12 cellular contexts compared by ENCODE assay signal in genomic region chr20:34938466-34939163, GRCh38. TPM values are rescaled to one million over a fixed set of nuclear protein-coding genes. Genes with fewer than 3 reads are reported as not detected.
DNase-seq lines count a peak whose midpoint lies in the region; ATAC-seq and TF ChIP-seq lines count a peak whose summit lies in the region.
"Had no signal": no experiment of that assay in that cellular context is flagged by ENCODE, and none has a peak within 500 bp of the region (broad histone marks: within the 10 kb centered on the region; RNA-seq: fewer than 3 reads in every experiment).

No MANE protein-coding gene starts in this region.

- in situ Hi-C loops in KBM-7 (cut with MboI; ENCODE audit: low pct_unique_long_range_greater_than_20kb, low sequenced_read_pairs) = no loop called here

- H3K4me3 ChIP-seq in right cardiac atrium (ENCODE audit: low read length) (no peak overlapping the region), spleen (no peak overlapping the region)

- no peak overlapping the region for H2BK12ac ChIP-seq in H9 (ENCODE audit: insufficient read length, low read depth, low read length)

- peaks cover 0 to 92% (median 32%) of the 10 kb centered on the region in 6 donors for H3K36me3 ChIP-seq in spleen

- H3K14ac ChIP-seq in H9 (ENCODE audit: insufficient read depth, low read length) = no peak overlapping the region

- no peaks in the 10 kb centered on the region for H3K79me2 ChIP-seq in H9 (ENCODE audit: insufficient read depth, low read length)

- no peaks in the 10 kb centered on the region for H3K23me2 ChIP-seq in H9 (ENCODE audit: insufficient read length, low read depth, low read length, poor library complexity, severe bottlenecking)

- H2BK5ac ChIP-seq in H9 (ENCODE audit: insufficient read length, low read length) = no peak overlapping the region

- no peak overlapping the region for H2BK120ac ChIP-seq in H9 (ENCODE audit: low read depth, low read length, poor library complexity, severe bottlenecking)

- H3K4me2 ChIP-seq in H9 (ENCODE audit: insufficient read depth, insufficient read length, low read length) = no peak overlapping the region

- H3K9me3 Mint-ChIP-seq in H9 (no peaks in the 10 kb centered on the region), mesothelial cell of epicardium (no peaks in the 10 kb centered on the region)

- no peak overlapping the region for H2BK15ac ChIP-seq in H9 (ENCODE audit: low read depth, low read length)

- H3K27ac Mint-ChIP-seq in H9 (peak overlapping the region in 1 of 3 experiments; percentile 53; a peak in 3 of 7 replicates), mesothelial cell of epicardium (no peak overlapping the region)

- H4K91ac ChIP-seq in H9 (ENCODE audit: insufficient read length, low read depth, low read length) = no peak overlapping the region

- no peak overlapping the region for H3K4me3 Mint-ChIP-seq in H9
- H3K4me3 Mint-ChIP-seq in mesothelial cell of epicardium = no peak overlapping the region

- H2BK20ac ChIP-seq in H9 (ENCODE audit: low read depth, low read length, poor library complexity, severe bottlenecking) = no peak overlapping the region

- 69% methylated on average over 14 of the region's 14 CpGs for WGBS in right cardiac atrium
- WGBS in spleen, 5 donors = 59 to 71% (median 62%) methylated on average over 14 of the region's 14 CpGs
- WGBS in H9 (ENCODE audit: extremely low coverage, insufficient read length, low lambda C conversion rate) = no CpG with 5 or more reads among the region's 14 CpGs

- no peaks in the 10 kb centered on the region for H3K27me3 Mint-ChIP-seq in H9 (ENCODE audit: low read depth)
- H3K27me3 Mint-ChIP-seq in mesothelial cell of epicardium (ENCODE audit: low read depth) = no peaks in the 10 kb centered on the region

- peak; percentile 76 to 85 for ATAC-seq in right cardiac atrium
- ATAC-seq: activated CD4-positive, CD25-positive, alpha-beta regulatory T cell treated with anti-CD3 and anti-CD28 coated beads, Interleukin-2, amount 50 U/mL, for 24 hours had no signal

- no peak for TF ChIP-seq POLR2A in spleen (IDR thresholded peaks at IDR 0.05)

- no peak overlapping the region for H2AFZ ChIP-seq in H9 (ENCODE audit: low read length)

- no peak overlapping the region for H3K18ac ChIP-seq in H9 (ENCODE audit: insufficient read length, low read depth, low read length)

- H3K56ac ChIP-seq in H9 (ENCODE audit: insufficient read length, low read depth, low read length) = no peak overlapping the region

- H3K36me3 Mint-ChIP-seq in H9 (ENCODE audit: insufficient read depth in 1 of 3, low read depth in 3 of 3) (peaks cover 2 to 59% (median 24%) of the 10 kb centered on the region in 3 experiments; a peak in 6 of 7 replicates), mesothelial cell of epicardium (peaks cover 46% of the 10 kb centered on the region)

- H3K27ac ChIP-seq in right cardiac atrium (ENCODE audit: low read length) (peak overlapping the region; percentile 16), spleen (peak overlapping the region in 6 of 8 donors; percentile 26 to 65 (median 59)), H9 (ENCODE audit: insufficient read length, low read depth, low read length) (no peak overlapping the region)

- TF ChIP-seq CTCF in spleen (IDR thresholded peaks at IDR 0.05 in 8 of 11, conservative IDR thresholded peaks at IDR 0.05 in 3 of 11) (no peak), H9 (conservative IDR thresholded peaks at IDR 0.05) (no peak), mesothelial cell of epicardium (IDR thresholded peaks at IDR 0.05; ENCODE audit: unreplicated experiment) (no peak)

- H3K9ac ChIP-seq in H9 (ENCODE audit: extremely low read depth, insufficient read length, low read length) = no peak overlapping the region

- H4K8ac ChIP-seq in H9 (replicated peaks; ENCODE audit: insufficient read length, low read depth, low read length) = no peak overlapping the region

- DNase-seq in KBM-7 (peak; percentile 96), SKM-1 (lab: John Stamatoyannopoulos, UW; ENCODE audit: unreplicated experiment) (peak; percentile 43), right cardiac atrium (peak; percentile 64 to 89 (median 84)), spleen (no peak), H9 (no peak), NCI-H146 treated with DMSO at 0.1 percent for 48 hours (lab: John Stamatoyannopoulos, UW; ENCODE audit: unreplicated experiment) (no peak), mesothelial cell of epicardium (ENCODE audit: low spot score in 2 of 2, unreplicated experiment in 2 of 2) (no peak)
- DNase-seq in stimulated activated CD4-positive, alpha-beta T cell treated with anti-CD3 and anti-CD28 coated beads, Interleukin-15, amount 100 ng/mL, for 24 hours = no peak
- DNase-seq: glutamatergic neuron; NCI-H226; stimulated activated naive CD4-positive, alpha-beta T cell treated with Interleukin-2 at 50 U/mL for 16 hours had no signal

- no peaks in the 10 kb centered on the region for H3K27me3 ChIP-seq in right cardiac atrium (ENCODE audit: control insufficient read depth, insufficient read depth)
- H3K27me3 ChIP-seq in spleen (replicated peaks in 1 of 7) = no peaks in the 10 kb centered on the region
- H3K27me3 ChIP-seq in H9 (ENCODE audit: insufficient read depth, low read length) = no peaks in the 10 kb centered on the region

- no peak overlapping the region for H4K5ac ChIP-seq in H9 (ENCODE audit: insufficient read length, low read depth, low read length)

- H3K4me1 Mint-ChIP-seq in H9 (peaks cover 0 to 6% of the 10 kb centered on the region in 2 experiments; a peak in 1 of 4 replicates), mesothelial cell of epicardium (no peaks in the 10 kb centered on the region)

- H3K4me1 ChIP-seq in right cardiac atrium (ENCODE audit: control insufficient read depth, insufficient read depth, low read length) (no peaks in the 10 kb centered on the region), spleen (peaks cover 0 to 24% (median 7%) of the 10 kb centered on the region in 6 donors), H9 (ENCODE audit: insufficient read depth, low read length) (no peaks in the 10 kb centered on the region)

- H3K9me3 ChIP-seq in right cardiac atrium (ENCODE audit: control insufficient read depth, low read length) (no peaks in the 10 kb centered on the region), spleen (no peaks in the 10 kb centered on the region), H9 (ENCODE audit: control insufficient read depth, low read depth, low read length) (no peaks in the 10 kb centered on the region)

- no peak overlapping the region for H3T11ph ChIP-seq in H9 (ENCODE audit: low read length)

- no peak overlapping the region for H3K23ac ChIP-seq in H9 (ENCODE audit: insufficient read length, low read depth, low read length)

- H3K4ac ChIP-seq in H9 (ENCODE audit: low read depth, low read length) = no peak overlapping the region

- H3K79me1 ChIP-seq in H9 (ENCODE audit: insufficient read depth, low read depth, low read length, poor library complexity, severe bottlenecking) = no peaks in the 10 kb centered on the region

- H2AK5ac ChIP-seq in H9 (ENCODE audit: insufficient read length, low read length) = no peak overlapping the region

- intact Hi-C loops in right cardiac atrium (cut with DNase I) (no loop called here), spleen (cut with DNase I; ENCODE audit: low total_unique reads) (no loop called here)

- H4K20me1 ChIP-seq in H9 (ENCODE audit: control insufficient read depth, insufficient read depth, insufficient read length) = no peaks in the 10 kb centered on the region

RNA-seq across cellular contexts. Expression of gene GSS, which starts 17.0 kb away (rescaled TPM):
- total RNA-seq in right cardiac atrium = 10 to 100 TPM; 23.6 to 32.6 (median 26.3) TPM
- polyA plus RNA-seq in right cardiac atrium = 37.7 TPM
- total RNA-seq in spleen = 10 to 100 TPM; 23.8 to 46.1 (median 31.8) TPM
- 10 to 100 TPM; 19.8 to 40.0 (median 39.0) TPM for polyA plus RNA-seq in spleen
- total RNA-seq in H9 (2021) = 48.5 and 53.0 TPM in 2 replicates
- 51.1 to 54.8 TPM (median 51.9 TPM) in 3 replicates for total RNA-seq in mesothelial cell of epicardium

RNA-seq across cellular contexts. Expression of gene MYH7B, which starts 17.1 kb away (rescaled TPM):
- total RNA-seq in right cardiac atrium (100 to 1,000 TPM in 2 of 4 donors, 10 to 100 TPM in 2; 43.3 to 134 (median 99.2) TPM), spleen (1 to 10 TPM in 3 of 7 donors, under 1 TPM in 4; 0.09 to 1.7 (median 0.60) TPM), H9 (2021) (0.22 and 0.42 TPM in 2 replicates), mesothelial cell of epicardium (0.73 to 1.8 TPM (median 1.3 TPM) in 3 replicates)
- polyA plus RNA-seq in right cardiac atrium (125 TPM), spleen (under 1 TPM; 0.72 to 0.83 (median 0.77) TPM)

Comparison
In these comparisons a context has a peak if more than half of its experiments do, and no peak if none do; other contexts are left out.
1. DNase-seq: peak in KBM-7 (single experiment), SKM-1 (single experiment) and right cardiac atrium (3 of 3); none in spleen (single experiment), stimulated activated CD4-positive, alpha-beta T cell treated with anti-CD3 and anti-CD28 coated beads, Interleukin-15, amount 100 ng/mL, for 24 hours (single experiment), H9 (single experiment), NCI-H146 treated with DMSO at 0.1 percent for 48 hours (single experiment) and mesothelial cell of epicardium (0 of 2).
2. RNA of gene MYH7B, which starts 17.1 kb away (total RNA-seq): 43.3 to 134 TPM in right cardiac atrium; 0.73 to 1.8 TPM in mesothelial cell of epicardium, 0.09 to 1.7 TPM in spleen and 0.22 to 0.42 TPM in H9; every median in the first group is over 10 times any median in the second.